Comparison of ENCODE assay signal across 11 cellular contexts in genomic region chr7:73971701-73972341, GRCh38. TPM values are rescaled to one million over a fixed set of nuclear protein-coding genes. Genes with fewer than 3 reads are reported as not detected.
DNase-seq lines count a peak whose midpoint lies in the region; ATAC-seq and TF ChIP-seq lines count a peak whose summit lies in the region.
"Had no signal": no experiment of that assay in that cellular context is flagged by ENCODE, and none has a peak within 500 bp of the region (broad histone marks: within the 10 kb centered on the region; RNA-seq: fewer than 3 reads in every experiment).

No MANE protein-coding gene starts in this region.

- H3K27ac ChIP-seq in VCaP (no peak overlapping the region), thoracic aorta (peak overlapping the region; percentile 28 to 34)

- no peaks in the 10 kb centered on the region for H3K36me3 ChIP-seq in thoracic aorta

- H3K4me3 ChIP-seq in thoracic aorta: no peak overlapping the region

- no peaks in the 10 kb centered on the region for H3K9me3 ChIP-seq in thoracic aorta

- ATAC-seq in thoracic aorta (ENCODE audit: insufficient number of reproducible peaks, low FRiP score, low read depth) (no peak), GM19395 (IDR thresholded peaks at IDR 0.05; ENCODE audit: unreplicated experiment) (no peak), HG02973 (IDR thresholded peaks at IDR 0.05; ENCODE audit: unreplicated experiment) (no peak)

- peak; percentile 54 for TF ChIP-seq CTCF in VCaP (conservative IDR thresholded peaks at IDR 0.05)
- no peak for TF ChIP-seq CTCF in thoracic aorta (IDR thresholded peaks at IDR 0.05)

- no peaks in the 10 kb centered on the region for H3K27me3 ChIP-seq in thoracic aorta (replicated peaks; ENCODE audit: insufficient read depth)

- peaks cover 30 to 88% of the 10 kb centered on the region in 2 donors for H3K4me1 ChIP-seq in thoracic aorta (ENCODE audit: control insufficient read depth in 1 of 2, low read depth in 2 of 2)

- DNase-seq in NCI-H748 (lab: John Stamatoyannopoulos, UW; ENCODE audit: unreplicated experiment) (peak; percentile 9), NCI-H748 treated with DMSO at 0.1 percent for 48 hours (lab: John Stamatoyannopoulos, UW) (no peak), iPS-NIHi7 (ENCODE audit: extremely low spot score) (peak; percentile 89), thoracic aorta (ENCODE audit: low spot score) (no peak), EL (no peak)
- DNase-seq: activated CD4-positive, alpha-beta T cell treated with anti-CD3 and anti-CD28 coated beads, Interleukin-2, amount 50 U/mL, for 1 hour; NCI-H2029; retina had no signal

RNA-seq across cellular contexts. Expression of gene ELN, which starts 56.2 kb away (rescaled TPM):
- 1,000 to 10,000 TPM; 1,484 to 3,836 TPM for total RNA-seq in thoracic aorta

Comparison
In these comparisons a context has a peak if more than half of its experiments do, and no peak if none do; other contexts are left out.
1. DNase-seq: peak in NCI-H748 (single experiment) and iPS-NIHi7 (single experiment); none in NCI-H748 treated with DMSO at 0.1 percent for 48 hours (single experiment), thoracic aorta (single experiment) and EL (single experiment).